11 cellular contexts compared by ENCODE assay signal in genomic region chr5:128227984-128228383, GRCh38.
DNase-seq lines count a peak whose midpoint lies in the region; ATAC-seq lines count a peak whose summit lies in the region.
"Had no signal": no experiment of that assay in that cellular context is flagged by ENCODE, and none has a peak within 500 bp of the region (broad histone marks: within the 10 kb centered on the region; RNA-seq: fewer than 3 reads in every experiment).

No MANE protein-coding gene starts in this region.

- DNase-seq in GM04503 (ENCODE audit: low read depth) (peak; percentile 14), NCI-H226 (peak; percentile 83), renal cortical epithelial cell (ENCODE audit: low read depth) (peak; percentile 93), mucosa of gallbladder (ENCODE audit: low spot score) (no peak), SKM-1 (lab: John Stamatoyannopoulos, UW; ENCODE audit: unreplicated experiment) (no peak)
- DNase-seq: endodermal cell, NCI-H524, stomach had no signal

- ATAC-seq in esophagus mucosa, result peak; percentile 42
- ATAC-seq in GM18867 (IDR thresholded peaks at IDR 0.05; ENCODE audit: unreplicated experiment), result no peak
- ATAC-seq in GM21576 (IDR thresholded peaks at IDR 0.05; ENCODE audit: unreplicated experiment), result no peak

Comparison
In these comparisons a context has a peak if more than half of its experiments do, and no peak if none do; other contexts are left out.
1. DNase-seq: peak in GM04503 (single experiment), NCI-H226 (single experiment) and renal cortical epithelial cell (single experiment); none in mucosa of gallbladder (single experiment) and SKM-1 (single experiment).